Comparison of ENCODE assay signal across 26 cellular contexts in genomic region chr4:38381788-38382187, GRCh38.
A peak's percentile ranks its signal among the peaks of the same experiment; 100 is the strongest.
DNase-seq lines count a peak whose midpoint lies in the region; ATAC-seq, FAIRE-seq and TF ChIP-seq lines count a peak whose summit lies in the region.
"Had no signal": no experiment of that assay in that cellular context is flagged by ENCODE, and none has a peak within 500 bp of the region (broad histone marks: within the 10 kb centered on the region; RNA-seq: fewer than 3 reads in every experiment).

No MANE protein-coding gene starts in this region.

- H3K36me3 ChIP-seq in astrocyte (ENCODE audit: insufficient read depth, low read length) = no peaks in the 10 kb centered on the region
- H3K36me3 ChIP-seq in gastroesophageal sphincter = no peaks in the 10 kb centered on the region
- H3K36me3 ChIP-seq in ovary = no peaks in the 10 kb centered on the region
- no peaks in the 10 kb centered on the region for H3K36me3 ChIP-seq in Peyer's patch
- H3K36me3 ChIP-seq: BLaER1 treated with 17β-estradiol and CSF1 and Interleukin-3, amounts not matched to agents 10 nM and 100 nM; upper lobe of right lung had no signal

- no peaks in the 10 kb centered on the region for H3K36me3 Mint-ChIP-seq in astrocyte (ENCODE audit: low read depth, unreplicated experiment)

- WGBS in gastroesophageal sphincter (ENCODE audit: low coverage in 1 of 2), 2 donors = 59 to 74% methylated on average over 5 to 6 of the region's 6 CpGs
- 16 to 32% (median 24%) methylated on average over 6 of the region's 6 CpGs for WGBS in ovary, 3 donors

- no peak for FAIRE-seq in astrocyte (lab: Jason Lieb, UNC)
- FAIRE-seq: A549, GM12892, HepG2 had no signal

- peak; percentile 47 for ATAC-seq in gastroesophageal sphincter
- ATAC-seq: A549, HepG2, upper lobe of right lung had no signal

- no peaks in the 10 kb centered on the region for H4K20me1 ChIP-seq in astrocyte (ENCODE audit: insufficient read depth, low read length)
- H4K20me1 ChIP-seq: BLaER1 treated with 17β-estradiol and CSF1 and Interleukin-3, amounts not matched to agents 10 nM and 100 nM had no signal

- no peak overlapping the region for H3K27ac ChIP-seq in astrocyte (ENCODE audit: low read depth, low read length)
- H3K27ac ChIP-seq in gastroesophageal sphincter = no peak overlapping the region
- no peak overlapping the region for H3K27ac ChIP-seq in ovary
- no peak overlapping the region for H3K27ac ChIP-seq in Peyer's patch
- H3K27ac ChIP-seq: A549; BLaER1 treated with 17β-estradiol and CSF1 and Interleukin-3, amounts not matched to agents 10 nM and 100 nM; dorsolateral prefrontal cortex; HL-60; upper lobe of right lung; VCaP had no signal

- TF ChIP-seq POLR2A in gastroesophageal sphincter (IDR thresholded peaks at IDR 0.05) = no peak
- no peak for TF ChIP-seq POLR2A in ovary (IDR thresholded peaks at IDR 0.05)
- no peak for TF ChIP-seq POLR2A in Peyer's patch (IDR thresholded peaks at IDR 0.05)

- no peak overlapping the region for H3K4me2 ChIP-seq in astrocyte (ENCODE audit: low read length)
- H3K4me2 ChIP-seq: A549; BLaER1 treated with 17β-estradiol and CSF1 and Interleukin-3, amounts not matched to agents 10 nM and 100 nM had no signal

- DNase-seq in AG09309 (ENCODE audit: low read depth) (peak; percentile 42), astrocyte (ENCODE audit: low read depth) (peak; percentile 33), ovary (peak; percentile 32 to 65 (median 58)), Peyer's patch (no peak), HEK293T (ENCODE audit: extremely low spot score) (no peak), NCI-H446 treated with DMSO at 0.1 percent for 48 hours (lab: John Stamatoyannopoulos, UW) (no peak)
- DNase-seq in activated CD8-positive, alpha-beta memory T cell treated with anti-CD3 and anti-CD28 coated beads, Interleukin-2, amount 50 U/mL, for 48 hours = no peak
- DNase-seq: activated CD4-positive, alpha-beta T cell treated with anti-CD3 and anti-CD28 coated beads, Interleukin-2, amount 10 ng/mL, durations not matched to agents 24 days and 14 days; activated naive CD4-positive, alpha-beta T cell treated with anti-CD3 and anti-CD28 coated beads for 36 hours; activated T-cell treated with anti-CD3 and anti-CD28 coated beads, Interleukin-2, amount 50 U/mL, for 48 hours; DND-41; dorsolateral prefrontal cortex; foreskin melanocyte; H9; RPMI8226; upper lobe of right lung had no signal

- H3K4me3 Mint-ChIP-seq in astrocyte (ENCODE audit: unreplicated experiment) = no peak overlapping the region
- H3K4me3 Mint-ChIP-seq: activated CD4-positive, alpha-beta T cell treated with anti-CD3 and anti-CD28 coated beads, Interleukin-2, amount 10 ng/mL, durations not matched to agents 24 days and 14 days; activated naive CD4-positive, alpha-beta T cell treated with anti-CD3 and anti-CD28 coated beads for 36 hours; central memory CD8-positive, alpha-beta T cell; H9; T-helper 2 cell treated with Interferon-gamma antibody and Interleukin-4, amounts not matched to agents 5 μg/mL and 100 μg/mL, for 36 hours had no signal

- intact Hi-C loops in ovary (cut with DNase I) = no loop called here

- no peaks in the 10 kb centered on the region for H3K9me3 Mint-ChIP-seq in astrocyte (ENCODE audit: unreplicated experiment)
- H3K9me3 Mint-ChIP-seq: activated naive CD4-positive, alpha-beta T cell treated with anti-CD3 and anti-CD28 coated beads for 36 hours; central memory CD8-positive, alpha-beta T cell; H9; T-helper 2 cell treated with Interferon-gamma antibody and Interleukin-4, amounts not matched to agents 5 μg/mL and 100 μg/mL, for 36 hours had no signal

- no peak overlapping the region for H3K9ac ChIP-seq in astrocyte (ENCODE audit: low read length)
- H3K9ac ChIP-seq: BLaER1 treated with 17β-estradiol and CSF1 and Interleukin-3, amounts not matched to agents 10 nM and 100 nM had no signal

- no peak overlapping the region for H3K27ac Mint-ChIP-seq in astrocyte (ENCODE audit: unreplicated experiment)
- H3K27ac Mint-ChIP-seq: activated CD4-positive, alpha-beta T cell treated with anti-CD3 and anti-CD28 coated beads, Interleukin-2, amount 10 ng/mL, durations not matched to agents 24 days and 14 days; activated naive CD4-positive, alpha-beta T cell treated with anti-CD3 and anti-CD28 coated beads for 36 hours; H9; T-helper 2 cell treated with Interferon-gamma antibody and Interleukin-4, amounts not matched to agents 5 μg/mL and 100 μg/mL, for 36 hours had no signal

- peaks cover 1% of the 10 kb centered on the region for H3K27me3 Mint-ChIP-seq in astrocyte (ENCODE audit: low read depth, unreplicated experiment)
- H3K27me3 Mint-ChIP-seq: central memory CD8-positive, alpha-beta T cell had no signal

- no peaks in the 10 kb centered on the region for H3K9me3 ChIP-seq in astrocyte (ENCODE audit: insufficient read depth, low read depth, low read length)
- no peaks in the 10 kb centered on the region for H3K9me3 ChIP-seq in gastroesophageal sphincter
- H3K9me3 ChIP-seq in ovary = no peaks in the 10 kb centered on the region
- H3K9me3 ChIP-seq in Peyer's patch = no peaks in the 10 kb centered on the region
- H3K9me3 ChIP-seq: A549, upper lobe of right lung had no signal

- TF ChIP-seq CTCF in AG09309 (IDR thresholded peaks at IDR 0.05; ENCODE audit: control insufficient read depth, insufficient read depth, low read depth, low read length, missing control alignments) = no peak
- TF ChIP-seq CTCF in astrocyte (IDR thresholded peaks at IDR 0.05; ENCODE audit: insufficient read depth, low read depth, low read length) = no peak
- TF ChIP-seq CTCF in gastroesophageal sphincter (IDR thresholded peaks at IDR 0.05) = no peak
- no peak for TF ChIP-seq CTCF in ovary (IDR thresholded peaks at IDR 0.05)
- TF ChIP-seq CTCF in Peyer's patch (IDR thresholded peaks at IDR 0.05) = no peak

- H2AFZ ChIP-seq in astrocyte (ENCODE audit: low read depth, low read length) = no peak overlapping the region

- H3K27me3 ChIP-seq in astrocyte (ENCODE audit: insufficient read depth, low read length) = no peaks in the 10 kb centered on the region
- no peaks in the 10 kb centered on the region for H3K27me3 ChIP-seq in gastroesophageal sphincter
- no peaks in the 10 kb centered on the region for H3K27me3 ChIP-seq in ovary
- H3K27me3 ChIP-seq in Peyer's patch = no peaks in the 10 kb centered on the region
- H3K27me3 ChIP-seq: BLaER1 treated with 17β-estradiol and CSF1 and Interleukin-3, amounts not matched to agents 10 nM and 100 nM; dorsolateral prefrontal cortex; upper lobe of right lung had no signal

- POLR2A ChIA-PET in HEK293T (lab: Yijun Ruan, JAX) = no interaction called here

- no peak overlapping the region for H3K4me3 ChIP-seq in AG09309 (ENCODE audit: control insufficient read depth, low read depth, low read length)
- no peak overlapping the region for H3K4me3 ChIP-seq in astrocyte (ENCODE audit: insufficient read depth, low read depth, low read length)
- H3K4me3 ChIP-seq in gastroesophageal sphincter = no peak overlapping the region
- no peak overlapping the region for H3K4me3 ChIP-seq in ovary
- no peak overlapping the region for H3K4me3 ChIP-seq in Peyer's patch
- H3K4me3 ChIP-seq: A549; BLaER1 treated with 17β-estradiol and CSF1 and Interleukin-3, amounts not matched to agents 10 nM and 100 nM; dorsolateral prefrontal cortex; lung; upper lobe of right lung had no signal

- H3K4me1 ChIP-seq in astrocyte (ENCODE audit: insufficient read depth, low read length) (no peaks in the 10 kb centered on the region), gastroesophageal sphincter (peaks cover 0 to 47% (median 11%) of the 10 kb centered on the region in 3 donors), ovary (ENCODE audit: insufficient read depth) (peaks cover 17% of the 10 kb centered on the region), Peyer's patch (peaks cover 0 to 19% (median 0%) of the 10 kb centered on the region in 4 donors)

- TF ChIP-seq EP300 in gastroesophageal sphincter (IDR thresholded peaks at IDR 0.05) = no peak
- no peak for TF ChIP-seq EP300 in ovary (IDR thresholded peaks at IDR 0.05)

- peaks cover 3% of the 10 kb centered on the region for H3K4me1 Mint-ChIP-seq in astrocyte (ENCODE audit: low read depth, unreplicated experiment)
- H3K4me1 Mint-ChIP-seq: activated CD4-positive, alpha-beta T cell treated with anti-CD3 and anti-CD28 coated beads, Interleukin-2, amount 10 ng/mL, durations not matched to agents 24 days and 14 days; central memory CD8-positive, alpha-beta T cell had no signal

- CTCF ChIA-PET in HEK293T (lab: Yijun Ruan, JAX) = interaction anchor here (1.2 kb wide), 1 partner anchor 312 kb away, joined by 3 read pairs; no protein-coding TSS in a partner anchor

- no peaks in the 10 kb centered on the region for H3K79me2 ChIP-seq in astrocyte (ENCODE audit: insufficient read depth, low read length)

TF ChIP-seq in HEK293T, 16 proteins besides CTCF, POLR2A, EP300 and RAD21:
- TF ChIP-seq FOXA1 (IDR thresholded peaks at IDR 0.05) (no peak), FOXM1 (IDR thresholded peaks at IDR 0.05; ENCODE audit: borderline replicate concordance) (no peak), CTBP1 (IDR thresholded peaks at IDR 0.05; ENCODE audit: borderline replicate concordance) (no peak), TARDBP (IDR thresholded peaks at IDR 0.05) (no peak), FOXK2 (IDR thresholded peaks at IDR 0.05) (no peak)

Comparison
In these comparisons a context has a peak if more than half of its experiments do, and no peak if none do; other contexts are left out.
1. DNase-seq: peak in AG09309 (single experiment), astrocyte (single experiment) and ovary (5 of 5); none in Peyer's patch (0 of 3), activated CD8-positive, alpha-beta memory T cell treated with anti-CD3 and anti-CD28 coated beads, Interleukin-2, amount 50 U/mL, for 48 hours (single experiment), HEK293T (single experiment) and NCI-H446 treated with DMSO at 0.1 percent for 48 hours (single experiment).